ENCODE assay signal across 15 cellular contexts in the genomic region with DNA sequence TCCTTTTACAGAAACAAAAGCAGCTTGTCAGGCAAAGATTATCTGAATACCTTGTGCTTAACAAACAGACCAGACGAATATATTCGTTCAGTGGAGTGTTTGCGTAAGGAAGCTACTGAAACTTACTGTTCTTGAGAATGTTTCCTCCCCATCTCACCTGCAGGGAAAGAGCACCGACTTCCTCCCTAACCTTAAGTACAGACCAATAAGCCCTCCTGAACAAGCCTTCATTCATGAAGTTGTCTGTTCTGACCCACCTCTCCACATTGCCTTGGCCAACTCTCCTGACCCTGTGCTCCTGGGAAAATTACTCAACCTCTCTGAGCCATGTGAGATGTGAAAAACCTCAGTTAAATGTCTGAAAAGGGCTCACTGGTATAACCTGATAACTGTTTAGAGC. TPM values are rescaled to one million over a fixed set of nuclear protein-coding genes. Genes with fewer than 3 reads are reported as not detected.
DNase-seq lines count a peak whose midpoint lies in the region; ATAC-seq and TF ChIP-seq lines count a peak whose summit lies in the region.
"Had no signal": no experiment of that assay in that cellular context is flagged by ENCODE, and none has a peak within 500 bp of the region (broad histone marks: within the 10 kb centered on the region; RNA-seq: fewer than 3 reads in every experiment).

No MANE protein-coding gene starts in this region.

- peak overlapping the region; percentile 78 for H3K27ac Mint-ChIP-seq in activated CD4-positive, alpha-beta T cell treated with anti-CD3 and anti-CD28 coated beads, Interleukin-2, amount 10 ng/mL, durations not matched to agents 7 days and 5 days
- peak overlapping the region; percentile 84 for H3K27ac Mint-ChIP-seq in T-helper 17 cell
- H3K27ac Mint-ChIP-seq in stimulated activated naive CD8-positive, alpha-beta T cell treated with anti-CD3 and anti-CD28 coated beads, Interleukin-15, amount 100 ng/mL, for 72 hours, result peak overlapping the region; percentile 77 to 96
- H3K27ac Mint-ChIP-seq: mesothelial cell of epicardium had no signal

- peaks cover 46% of the 10 kb centered on the region for H3K4me1 Mint-ChIP-seq in activated CD4-positive, alpha-beta T cell treated with anti-CD3 and anti-CD28 coated beads, Interleukin-2, amount 10 ng/mL, durations not matched to agents 7 days and 5 days
- H3K4me1 Mint-ChIP-seq in T-helper 17 cell, result peaks cover 51% of the 10 kb centered on the region
- peaks cover 55% of the 10 kb centered on the region for H3K4me1 Mint-ChIP-seq in stimulated activated naive CD8-positive, alpha-beta T cell treated with anti-CD3 and anti-CD28 coated beads, Interleukin-15, amount 100 ng/mL, for 72 hours

- peak overlapping the region; percentile 37 for H3K4me3 Mint-ChIP-seq in activated CD4-positive, alpha-beta T cell treated with anti-CD3 and anti-CD28 coated beads, Interleukin-2, amount 10 ng/mL, durations not matched to agents 7 days and 5 days
- H3K4me3 Mint-ChIP-seq in T-helper 17 cell, result peak overlapping the region; percentile 78
- H3K4me3 Mint-ChIP-seq in stimulated activated naive CD8-positive, alpha-beta T cell treated with anti-CD3 and anti-CD28 coated beads, Interleukin-15, amount 100 ng/mL, for 72 hours, result peak overlapping the region; percentile 42 to 75
- H3K4me3 Mint-ChIP-seq: mesothelial cell of epicardium had no signal

- ATAC-seq in T-helper 17 cell (peak; percentile 39), GM21786 (IDR thresholded peaks at IDR 0.05; ENCODE audit: unreplicated experiment) (no peak)
- no peak for ATAC-seq in stimulated activated naive CD8-positive, alpha-beta T cell treated with anti-CD3 and anti-CD28 coated beads, Interleukin-15, amount 100 ng/mL, for 72 hours

- CTCF ChIA-PET in activated CD4-positive, alpha-beta T cell treated with anti-CD3 and anti-CD28 coated beads, Interleukin-2, amount 10 ng/mL, durations not matched to agents 7 days and 5 days (lab: Charles Lee), result interaction anchor here (0.7 to 1.4 kb wide), 2 partner anchors 11 to 27 kb away, joined by 3 to 4 read pairs; no protein-coding TSS in a partner anchor

- no peaks in the 10 kb centered on the region for H3K27me3 Mint-ChIP-seq in activated CD4-positive, alpha-beta T cell treated with anti-CD3 and anti-CD28 coated beads, Interleukin-2, amount 10 ng/mL, durations not matched to agents 7 days and 5 days
- H3K27me3 Mint-ChIP-seq in T-helper 17 cell, result no peaks in the 10 kb centered on the region
- H3K27me3 Mint-ChIP-seq in stimulated activated naive CD8-positive, alpha-beta T cell treated with anti-CD3 and anti-CD28 coated beads, Interleukin-15, amount 100 ng/mL, for 72 hours, result no peaks in the 10 kb centered on the region

- POLR2A ChIA-PET in activated CD4-positive, alpha-beta T cell treated with anti-CD3 and anti-CD28 coated beads, Interleukin-2, amount 10 ng/mL, durations not matched to agents 7 days and 5 days (lab: Charles Lee), result no interaction called here

- DNase-seq in activated CD4-positive, alpha-beta T cell treated with anti-CD3 and anti-CD28 coated beads, Interleukin-2, amount 10 ng/mL, durations not matched to agents 7 days and 5 days, result no peak
- DNase-seq in activated CD4-positive, alpha-beta T cell treated with anti-CD3 and anti-CD28 coated beads for 48 hours, result no peak
- DNase-seq in T-helper 17 cell (no peak), germinal center (ENCODE audit: low spot score) (peak; percentile 22), erythroblast (lab: John Stamatoyannopoulos, UW) (no peak), RKO (ENCODE audit: low spot score) (no peak)
- no peak for DNase-seq in stimulated activated naive CD8-positive, alpha-beta T cell treated with anti-CD3 and anti-CD28 coated beads, Interleukin-15, amount 100 ng/mL, for 72 hours
- DNase-seq: glutamatergic neuron, GOT3, MM.1S, NCI-H748 treated with DMSO at 0.1 percent for 48 hours, sigmoid colon, SW 1271 had no signal

- H3K9me3 Mint-ChIP-seq in activated CD4-positive, alpha-beta T cell treated with anti-CD3 and anti-CD28 coated beads, Interleukin-2, amount 10 ng/mL, durations not matched to agents 7 days and 5 days, result peaks cover 3% of the 10 kb centered on the region
- peaks cover 0 to 7% of the 10 kb centered on the region in 2 donors for H3K9me3 Mint-ChIP-seq in stimulated activated naive CD8-positive, alpha-beta T cell treated with anti-CD3 and anti-CD28 coated beads, Interleukin-15, amount 100 ng/mL, for 72 hours
- H3K9me3 Mint-ChIP-seq: mesothelial cell of epicardium had no signal

- TF ChIP-seq POLR2A in erythroblast (IDR thresholded peaks at IDR 0.05; ENCODE audit: low read length), result no peak

- H3K9me3 ChIP-seq in T-helper 17 cell (ENCODE audit: control insufficient read depth, low read length, poor library complexity, severe bottlenecking), result no peaks in the 10 kb centered on the region
- H3K9me3 ChIP-seq: sigmoid colon had no signal

- peaks cover 20% of the 10 kb centered on the region for H3K36me3 Mint-ChIP-seq in activated CD4-positive, alpha-beta T cell treated with anti-CD3 and anti-CD28 coated beads, Interleukin-2, amount 10 ng/mL, durations not matched to agents 7 days and 5 days (ENCODE audit: low read depth)
- H3K36me3 Mint-ChIP-seq in T-helper 17 cell (ENCODE audit: low read depth), result peaks cover 4% of the 10 kb centered on the region

RNA-seq across cellular contexts. Expression of a gene that starts 35.2 kb away (rescaled TPM):
- 10 to 100 TPM; 28.2 to 31.4 TPM for total RNA-seq in activated CD4-positive, alpha-beta T cell treated with anti-CD3 and anti-CD28 coated beads, Interleukin-2, amount 10 ng/mL, durations not matched to agents 7 days and 5 days
- 10 to 100 TPM; 24.1 to 26.1 TPM for total RNA-seq in T-helper 17 cell
